In the genomic region with DNA sequence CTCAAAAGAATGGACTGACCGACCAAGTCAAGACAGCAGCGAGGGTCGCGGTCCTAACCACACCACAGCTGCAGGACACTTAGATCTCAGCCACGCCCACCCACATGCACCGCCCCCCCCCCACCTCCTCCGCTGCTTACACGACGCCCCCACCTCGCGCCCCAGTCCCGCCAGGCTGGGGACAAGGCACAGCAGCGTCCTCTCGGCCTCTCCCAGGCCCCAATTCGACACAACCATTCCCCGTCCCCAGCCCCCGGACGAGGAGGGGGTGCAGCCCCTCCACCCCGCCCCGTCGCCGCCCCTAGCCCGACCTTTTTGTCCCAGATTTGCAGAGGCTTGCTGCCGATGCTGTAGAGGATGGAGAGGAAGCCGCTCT, we compare ENCODE assay signal across 8 cellular contexts. TPM values are rescaled to one million over a fixed set of nuclear protein-coding genes. Genes with fewer than 3 reads are reported as not detected.
DNase-seq lines count a peak whose midpoint lies in the region; ATAC-seq and TF ChIP-seq lines count a peak whose summit lies in the region.

No MANE protein-coding gene starts in this region.

- H3K4me3 ChIP-seq in H7 (ENCODE audit: insufficient read depth, low read depth, low read length) (peak overlapping the region; percentile 95), PC-9 (peak overlapping the region; percentile 88)

- H3K27me3 Mint-ChIP-seq in dendritic cell treated with granulocyte-macrophage colony-stimulating factor and Interleukin-4, amounts not matched to agents 40 ng/mL and 50 ng/mL, for 4 days = no peaks in the 10 kb centered on the region
- no peaks in the 10 kb centered on the region for H3K27me3 Mint-ChIP-seq in mesothelial cell of epicardium (ENCODE audit: low read depth)

- H3K9me2 ChIP-seq in PC-9 (ENCODE audit: insufficient read depth) = no peaks in the 10 kb centered on the region

- peak overlapping the region; percentile 84 for H3K27ac Mint-ChIP-seq in dendritic cell treated with granulocyte-macrophage colony-stimulating factor and Interleukin-4, amounts not matched to agents 40 ng/mL and 50 ng/mL, for 4 days
- peak overlapping the region; percentile 82 for H3K27ac Mint-ChIP-seq in mesothelial cell of epicardium

- peaks cover 44% of the 10 kb centered on the region for H4K20me1 ChIP-seq in PC-9 (ENCODE audit: insufficient read depth)

- intact Hi-C loops in PC-9 (cut with micrococcal nuclease; ENCODE audit: unreplicated experiment) = loop anchor here (1.0 to 10.0 kb wide), 2 partner anchors 103 to 234 kb away; partner anchors contain the start of gene MMP15
- intact Hi-C loops in dendritic cell treated with granulocyte-macrophage colony-stimulating factor and Interleukin-4, amounts not matched to agents 40 ng/mL and 50 ng/mL, for 4 days (cut with micrococcal nuclease) = loop anchor here (5.0 to 10.0 kb wide), 3 partner anchors 234 to 394 kb away; partner anchors contain the start of genes KATNB1 and KIFC3

- DNase-seq in H7 (peak; percentile 79), PC-9 (peak in 1 of 2 experiments; percentile 9), mesothelial cell of epicardium (ENCODE audit: low spot score in 2 of 2, unreplicated experiment in 2 of 2) (no peak), SIG-M5 treated with dmso at 0.1 percent for 504 hours (lab: John Stamatoyannopoulos, UW; ENCODE audit: unreplicated experiment) (no peak), NCI-H226 (no peak)

- no peaks in the 10 kb centered on the region for H3K9me3 ChIP-seq in ES-I3 (ENCODE audit: control insufficient read depth, insufficient read depth, low read length)
- no peaks in the 10 kb centered on the region for H3K9me3 ChIP-seq in PC-9 (ENCODE audit: insufficient read depth, low read depth)

- H3K27me3 ChIP-seq in H7 (ENCODE audit: control insufficient read depth, insufficient read depth, low read length) = no peaks in the 10 kb centered on the region
- H3K27me3 ChIP-seq in PC-9 (ENCODE audit: insufficient read depth, low read depth) = no peaks in the 10 kb centered on the region

- peak overlapping the region; percentile 82 for H3K9ac ChIP-seq in ES-I3 (ENCODE audit: low read depth, low read length)

- H3F3A ChIP-seq in PC-9 (ENCODE audit: insufficient read depth, low read depth) = peaks cover 10% of the 10 kb centered on the region; the same call in 1 of the 2 replicates

- H3K27ac ChIP-seq in PC-9 = peak overlapping the region; percentile 57; the same call in 1 of the 2 replicates

- peaks cover 25% of the 10 kb centered on the region for H3K4me1 Mint-ChIP-seq in dendritic cell treated with granulocyte-macrophage colony-stimulating factor and Interleukin-4, amounts not matched to agents 40 ng/mL and 50 ng/mL, for 4 days (ENCODE audit: low read depth)
- peaks cover 38% of the 10 kb centered on the region for H3K4me1 Mint-ChIP-seq in mesothelial cell of epicardium

- TF ChIP-seq CTCF in PC-9 (conservative IDR thresholded peaks at IDR 0.05) (no peak), mesothelial cell of epicardium (IDR thresholded peaks at IDR 0.05; ENCODE audit: unreplicated experiment) (no peak)

- peak overlapping the region; percentile 92 for H2AFZ ChIP-seq in PC-9

- H3K79me2 ChIP-seq in PC-9 (ENCODE audit: low read depth) = peaks cover 53% of the 10 kb centered on the region

- H3K36me3 ChIP-seq in ES-I3 (ENCODE audit: insufficient read depth, low read length) (no peaks in the 10 kb centered on the region), H7 (replicated peaks; ENCODE audit: control insufficient read depth, insufficient read depth, low read length) (no peaks in the 10 kb centered on the region), PC-9 (ENCODE audit: low read depth) (no peaks in the 10 kb centered on the region)

- CTCF ChIA-PET in PC-9 (lab: Charles Lee) = interaction anchor here (0.6 to 1.0 kb wide), 3 partner anchors 94 to 189 kb away, joined by 3 to 5 read pairs (median 4); no protein-coding TSS in a partner anchor

- no TSS peak for BruUV-seq in PC-9 (replicated peaks; lab: Mats Ljungman, UMichigan)

- no peak for ATAC-seq in HG02981 (IDR thresholded peaks at IDR 0.05; ENCODE audit: unreplicated experiment)

- H3K4me3 Mint-ChIP-seq in dendritic cell treated with granulocyte-macrophage colony-stimulating factor and Interleukin-4, amounts not matched to agents 40 ng/mL and 50 ng/mL, for 4 days = peak overlapping the region; percentile 71
- peak overlapping the region; percentile 91 for H3K4me3 Mint-ChIP-seq in mesothelial cell of epicardium

- POLR2A ChIA-PET in PC-9 (lab: Charles Lee; ENCODE audit: unreplicated experiment) = interaction anchor here (0.7 kb wide), 1 partner anchor 190 kb away, joined by 3 read pairs; no protein-coding TSS in a partner anchor

- H3K4me1 ChIP-seq in ES-I3 (ENCODE audit: insufficient read depth, low read length) = peaks cover 4% of the 10 kb centered on the region
- H3K4me1 ChIP-seq in PC-9 (replicated peaks; ENCODE audit: insufficient read depth) = peaks cover 35% of the 10 kb centered on the region

- H3K9me3 Mint-ChIP-seq in dendritic cell treated with granulocyte-macrophage colony-stimulating factor and Interleukin-4, amounts not matched to agents 40 ng/mL and 50 ng/mL, for 4 days = no peaks in the 10 kb centered on the region
- peaks cover 6% of the 10 kb centered on the region for H3K9me3 Mint-ChIP-seq in mesothelial cell of epicardium

- H3K36me3 Mint-ChIP-seq in dendritic cell treated with granulocyte-macrophage colony-stimulating factor and Interleukin-4, amounts not matched to agents 40 ng/mL and 50 ng/mL, for 4 days (ENCODE audit: low read depth) = peaks cover 6% of the 10 kb centered on the region
- peaks cover 4% of the 10 kb centered on the region for H3K36me3 Mint-ChIP-seq in mesothelial cell of epicardium

- H3K4me2 ChIP-seq in PC-9 = peak overlapping the region; percentile 100

RNA-seq across cellular contexts. Expression of gene CFAP20, which starts 0.5 kb away (rescaled TPM):
- total RNA-seq in H7 (2014; rRNA removed; shearing (Covaris generic)) = 56.9 and 67.0 TPM in 2 replicates
- 35.9 and 49.6 TPM in 2 replicates for total RNA-seq in PC-9 (2021)
- total RNA-seq in mesothelial cell of epicardium = 39.6 to 41.6 TPM (median 41.4 TPM) in 3 replicates
